In genomic region chr13:109904218-109904617, GRCh38 we compare ENCODE assay signal across 16 cellular contexts.
DNase-seq lines count a peak whose midpoint lies in the region; ATAC-seq and TF ChIP-seq lines count a peak whose summit lies in the region.
"Had no signal": no experiment of that assay in that cellular context is flagged by ENCODE, and none has a peak within 500 bp of the region (broad histone marks: within the 10 kb centered on the region; RNA-seq: fewer than 3 reads in every experiment).

No MANE protein-coding gene starts in this region.

- ATAC-seq in GM21529 (IDR thresholded peaks at IDR 0.05; ENCODE audit: unreplicated experiment) (no peak), HG02870 (IDR thresholded peaks at IDR 0.05; ENCODE audit: unreplicated experiment) (no peak)
- ATAC-seq: activated naive CD4-positive, alpha-beta T cell treated with anti-CD3 and anti-CD28 coated beads, Interleukin-2, amount 50 U/mL, for 72 hours; left lung; natural killer cell; right lobe of liver had no signal

- TF ChIP-seq POLR2A in erythroblast (IDR thresholded peaks at IDR 0.05; ENCODE audit: low read length): no peak

- TF ChIP-seq RAD21 in Ishikawa (IDR thresholded peaks at IDR 0.05; ENCODE audit: low read depth): no peak

- H3K27ac ChIP-seq in substantia nigra (ENCODE audit: low read depth, low read length, poor library complexity, severe bottlenecking): no peak overlapping the region
- H3K27ac ChIP-seq: left lung, right lobe of liver had no signal

- no peak for TF ChIP-seq EP300 in Ishikawa (IDR thresholded peaks at IDR 0.05; ENCODE audit: borderline replicate concordance)

- peak; percentile 63 for DNase-seq in Daoy (ENCODE audit: low read depth)
- peak; percentile 81 for DNase-seq in OCI-M1 (lab: John Stamatoyannopoulos, UW)
- DNase-seq in erythroblast (lab: John Stamatoyannopoulos, UW): peak; percentile 20 to 37
- DNase-seq in dedifferentiated amniotic fluid mesenchymal stem cell (ENCODE audit: extremely low spot score): no peak
- no peak for DNase-seq in substantia nigra (lab: John Stamatoyannopoulos, UW)
- DNase-seq: caudate nucleus, DND-41, HFFc6, IMR-90, left lung, natural killer cell, right lobe of liver had no signal

TF ChIP-seq in Ishikawa, 13 proteins besides CTCF, POLR2A, EP300 and RAD21:
- TF ChIP-seq YY1 (IDR thresholded peaks at IDR 0.05; ENCODE audit: low read depth) (0 out of 2 replicates have a peak, but pooled peaks have one; percentile 14), REST (IDR thresholded peaks at IDR 0.05; ENCODE audit: low read depth) (no peak)
TF ChIP-seq in Ishikawa: peak in this region for 1.

Comparison
In these comparisons a context has a peak if more than half of its experiments do, and no peak if none do; other contexts are left out.
1. DNase-seq: peak in Daoy (single experiment), OCI-M1 (single experiment) and erythroblast (2 of 2); none in dedifferentiated amniotic fluid mesenchymal stem cell (single experiment) and substantia nigra (0 of 49).